26 cellular contexts compared by ENCODE assay signal in the genomic region with DNA sequence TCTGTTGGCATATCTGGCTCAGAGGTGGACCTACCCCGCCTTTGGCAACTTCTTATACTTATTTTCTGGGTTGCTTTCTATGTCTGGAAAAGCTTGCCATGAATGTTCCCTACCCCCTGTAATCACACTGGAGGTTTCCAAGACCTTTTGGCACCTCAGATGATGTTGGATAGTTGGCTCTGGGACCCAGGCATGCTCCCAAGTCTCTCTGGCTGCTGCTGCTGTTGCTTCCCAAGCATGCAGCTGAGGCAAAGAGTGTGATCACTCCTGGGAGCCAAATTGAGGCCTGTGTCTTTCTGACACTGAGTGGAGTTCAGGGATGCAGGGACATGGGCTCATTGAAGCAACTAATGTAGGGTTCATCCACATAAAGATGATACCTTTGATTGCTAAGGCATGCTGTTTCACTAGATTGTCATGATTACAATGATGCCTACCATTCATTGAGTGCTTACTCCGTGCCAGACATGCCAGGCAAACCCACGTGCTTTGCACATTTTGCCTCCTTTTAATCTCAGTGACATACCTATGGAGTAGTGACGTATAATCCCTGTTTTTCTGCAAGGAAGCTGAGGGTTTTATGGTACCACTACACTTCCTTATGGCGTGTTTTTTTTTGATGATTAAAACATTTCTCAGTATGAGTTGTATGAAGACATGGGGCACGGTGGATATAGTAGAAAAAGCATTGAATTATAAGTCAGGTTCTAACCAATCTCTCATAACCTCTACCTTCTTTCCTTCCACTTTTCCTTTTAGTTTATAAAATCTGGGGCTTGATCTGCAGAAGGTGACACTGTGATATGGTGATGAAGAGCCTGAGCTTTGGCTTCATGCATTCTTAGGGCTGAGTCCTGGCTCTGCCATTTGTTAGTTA.
A peak's percentile ranks its signal among the peaks of the same experiment; 100 is the strongest.
DNase-seq lines count a peak whose midpoint lies in the region; ATAC-seq and TF ChIP-seq lines count a peak whose summit lies in the region.
"Had no signal": no experiment of that assay in that cellular context is flagged by ENCODE, and none has a peak within 500 bp of the region (broad histone marks: within the 10 kb centered on the region; RNA-seq: fewer than 3 reads in every experiment).

No MANE protein-coding gene starts in this region.

- no peak for TF ChIP-seq POLR2A in testis (IDR thresholded peaks at IDR 0.05)

- DNase-seq in T-helper 1 cell (no peak), left colon (no peak), testis (peak; percentile 56), foreskin fibroblast (no peak)
- DNase-seq: activated CD4-positive, alpha-beta T cell treated with anti-CD3 and anti-CD28 coated beads, Interleukin-2, amount 50 U/mL, for 4 hours; CD4-positive, alpha-beta memory T cell; DMS153; effector CD4-positive, alpha-beta T cell; HCEC 1CT; lower lobe of right lung; NCI-H1048; NCI-H187 treated with DMSO at 0.1 percent for 48 hours; NCI-H2227 treated with DMSO at 0.1 percent for 48 hours; NCI-H748 treated with DMSO at 0.1 percent for 48 hours; stimulated activated naive B cell treated with anti-CD40 and anti-IgM and Interleukin-4, amounts not matched to agents 10 μg/mL and 1 μg/mL and 100 μg/mL, for 72 hours; T1000 had no signal

- peaks cover 23% of the 10 kb centered on the region for H3K4me1 Mint-ChIP-seq in T-helper 1 cell treated with Interleukin-12 subunit alpha and Interleukin-12 subunit beta and Interleukin-4 antibody, amounts not matched to agents 30 μg/mL and 1 μg/mL, for 36 hours (ENCODE audit: low read depth)
- peaks cover 5% of the 10 kb centered on the region for H3K4me1 Mint-ChIP-seq in activated T-helper 17 cell treated with anti-CD3 and anti-CD28 coated beads, Interleukin-2, amount 50 U/mL, for 72 hours

- H3K4me3 ChIP-seq in testis: no peak overlapping the region
- H3K4me3 ChIP-seq in foreskin fibroblast (ENCODE audit: low read depth in 1 of 2, low read length in 2 of 2): no peak overlapping the region
- H3K4me3 ChIP-seq: lower lobe of right lung, thoracic aorta had no signal

- no peak overlapping the region for H3K4me3 Mint-ChIP-seq in T-helper 1 cell treated with Interleukin-12 subunit alpha and Interleukin-12 subunit beta and Interleukin-4 antibody, amounts not matched to agents 30 μg/mL and 1 μg/mL, for 36 hours
- H3K4me3 Mint-ChIP-seq in activated T-helper 17 cell treated with anti-CD3 and anti-CD28 coated beads, Interleukin-2, amount 50 U/mL, for 72 hours: no peak overlapping the region
- H3K4me3 Mint-ChIP-seq: CD4-positive, alpha-beta memory T cell; stimulated activated naive B cell treated with anti-CD40 and anti-IgM and Interleukin-4, amounts not matched to agents 10 μg/mL and 1 μg/mL and 100 μg/mL, for 72 hours; WTC11 had no signal

- H3K27me3 ChIP-seq in testis: no peaks in the 10 kb centered on the region

- intact Hi-C loops in left colon (cut with DNase I, micrococcal nuclease) (no loop called here), testis (cut with DNase I; ENCODE audit: low total_unique reads) (no loop called here)

- H3K4me1 ChIP-seq in testis: peaks cover 40% of the 10 kb centered on the region

- H3K27ac Mint-ChIP-seq in T-helper 1 cell treated with Interleukin-12 subunit alpha and Interleukin-12 subunit beta and Interleukin-4 antibody, amounts not matched to agents 30 μg/mL and 1 μg/mL, for 36 hours: peak overlapping the region; percentile 5
- no peak overlapping the region for H3K27ac Mint-ChIP-seq in activated T-helper 17 cell treated with anti-CD3 and anti-CD28 coated beads, Interleukin-2, amount 50 U/mL, for 72 hours
- H3K27ac Mint-ChIP-seq: activated T-helper 2 cell treated with anti-CD3 and anti-CD28 coated beads, Interferon-gamma antibody, Interleukin-2, Interleukin-4, amounts not matched to agents 10 μg/mL and 5 μg/mL and 100 μg/mL, durations not matched to agents 14 hours and 24 hours and 36 hours; stimulated activated naive B cell treated with anti-CD40 and anti-IgM and Interleukin-4, amounts not matched to agents 10 μg/mL and 1 μg/mL and 100 μg/mL, for 72 hours; WTC11 had no signal

- peak; percentile 21 for ATAC-seq in activated T-helper 17 cell treated with anti-CD3 and anti-CD28 coated beads, Interleukin-2, amount 50 U/mL, for 72 hours (replicated peaks)
- peak; percentile 51 for ATAC-seq in left colon
- no peak for ATAC-seq in HG02885 (IDR thresholded peaks at IDR 0.05; ENCODE audit: poor library complexity, unreplicated experiment)
- ATAC-seq in GM19328 (IDR thresholded peaks at IDR 0.05; ENCODE audit: unreplicated experiment): no peak
- ATAC-seq: esophagus mucosa; lower lobe of right lung; stimulated activated naive B cell treated with anti-CD40 and anti-IgM and Interleukin-4, amounts not matched to agents 10 μg/mL and 1 μg/mL and 100 μg/mL, for 72 hours; WTC11 had no signal

- no peaks in the 10 kb centered on the region for H3K9me3 ChIP-seq in testis
- H3K9me3 ChIP-seq: lower lobe of right lung, thoracic aorta had no signal

- H3K36me3 Mint-ChIP-seq in T-helper 1 cell treated with Interleukin-12 subunit alpha and Interleukin-12 subunit beta and Interleukin-4 antibody, amounts not matched to agents 30 μg/mL and 1 μg/mL, for 36 hours (ENCODE audit: low read depth): no peaks in the 10 kb centered on the region
- H3K36me3 Mint-ChIP-seq in activated T-helper 17 cell treated with anti-CD3 and anti-CD28 coated beads, Interleukin-2, amount 50 U/mL, for 72 hours (ENCODE audit: low read depth): no peaks in the 10 kb centered on the region
- H3K36me3 Mint-ChIP-seq: CD4-positive, alpha-beta memory T cell; stimulated activated naive B cell treated with anti-CD40 and anti-IgM and Interleukin-4, amounts not matched to agents 10 μg/mL and 1 μg/mL and 100 μg/mL, for 72 hours; WTC11 had no signal

- H3K9me3 Mint-ChIP-seq in T-helper 1 cell treated with Interleukin-12 subunit alpha and Interleukin-12 subunit beta and Interleukin-4 antibody, amounts not matched to agents 30 μg/mL and 1 μg/mL, for 36 hours: no peaks in the 10 kb centered on the region
- no peaks in the 10 kb centered on the region for H3K9me3 Mint-ChIP-seq in activated T-helper 17 cell treated with anti-CD3 and anti-CD28 coated beads, Interleukin-2, amount 50 U/mL, for 72 hours
- H3K9me3 Mint-ChIP-seq: activated T-helper 2 cell treated with anti-CD3 and anti-CD28 coated beads, Interferon-gamma antibody, Interleukin-2, Interleukin-4, amounts not matched to agents 10 μg/mL and 5 μg/mL and 100 μg/mL, durations not matched to agents 14 hours and 24 hours and 36 hours; CD4-positive, alpha-beta memory T cell; stimulated activated naive B cell treated with anti-CD40 and anti-IgM and Interleukin-4, amounts not matched to agents 10 μg/mL and 1 μg/mL and 100 μg/mL, for 72 hours; WTC11 had no signal

- 89 to 90% methylated on average over 6 of the region's 6 CpGs for WGBS in testis, 2 donors

- no peaks in the 10 kb centered on the region for H3K27me3 Mint-ChIP-seq in T-helper 1 cell treated with Interleukin-12 subunit alpha and Interleukin-12 subunit beta and Interleukin-4 antibody, amounts not matched to agents 30 μg/mL and 1 μg/mL, for 36 hours (ENCODE audit: low read depth)
- H3K27me3 Mint-ChIP-seq in activated T-helper 17 cell treated with anti-CD3 and anti-CD28 coated beads, Interleukin-2, amount 50 U/mL, for 72 hours: no peaks in the 10 kb centered on the region
- H3K27me3 Mint-ChIP-seq: CD4-positive, alpha-beta memory T cell; stimulated activated naive B cell treated with anti-CD40 and anti-IgM and Interleukin-4, amounts not matched to agents 10 μg/mL and 1 μg/mL and 100 μg/mL, for 72 hours had no signal

- H3K27ac ChIP-seq in testis: no peak overlapping the region
- H3K27ac ChIP-seq: 22Rv1, HL-60, lower lobe of right lung had no signal

- TF ChIP-seq CTCF in testis (IDR thresholded peaks at IDR 0.05): no peak
- TF ChIP-seq CTCF in foreskin fibroblast (IDR thresholded peaks at IDR 0.05; ENCODE audit: low read depth, low read length): no peak

- H3K36me3 ChIP-seq in testis (ENCODE audit: low read depth, missing control alignments): no peaks in the 10 kb centered on the region
- H3K36me3 ChIP-seq: lower lobe of right lung, thoracic aorta had no signal

Comparison
In these comparisons a context has a peak if more than half of its experiments do, and no peak if none do; other contexts are left out.
1. ATAC-seq: peak in activated T-helper 17 cell treated with anti-CD3 and anti-CD28 coated beads, Interleukin-2, amount 50 U/mL, for 72 hours (single experiment) and left colon (single experiment); none in HG02885 (single experiment) and GM19328 (single experiment).